ENCODE assay signal across 9 cellular contexts in the genomic region with DNA sequence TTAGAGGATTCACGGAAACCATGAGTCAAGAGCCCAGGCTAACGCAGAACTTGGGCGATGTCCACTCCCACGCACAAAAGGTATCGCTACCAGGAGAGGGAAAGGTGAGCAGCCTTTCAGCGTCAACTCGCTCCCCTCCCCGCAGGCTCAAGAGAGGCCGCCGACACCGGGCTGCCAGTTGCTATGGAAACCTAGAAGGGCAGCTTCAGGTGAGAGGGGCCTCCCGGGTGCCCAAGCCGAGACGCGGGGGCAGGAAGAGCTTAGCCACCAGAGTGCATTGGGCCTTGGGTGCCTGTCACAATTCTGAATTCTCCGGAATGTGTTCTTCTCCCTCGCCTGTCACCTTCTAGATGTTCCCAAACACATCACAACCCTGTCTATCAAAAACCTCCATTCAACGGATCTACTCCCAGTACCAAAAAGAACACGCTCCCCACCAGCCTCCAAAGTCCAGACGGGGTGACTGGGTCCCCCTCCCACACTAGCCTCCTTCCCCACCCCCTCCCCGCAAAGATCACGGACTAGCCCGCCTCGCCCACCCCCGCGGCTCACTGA. TPM values are rescaled to one million over a fixed set of nuclear protein-coding genes. Genes with fewer than 3 reads are reported as not detected.
DNase-seq lines count a peak whose midpoint lies in the region; ATAC-seq and TF ChIP-seq lines count a peak whose summit lies in the region.
"Had no signal": no experiment of that assay in that cellular context is flagged by ENCODE, and none has a peak within 500 bp of the region (broad histone marks: within the 10 kb centered on the region; RNA-seq: fewer than 3 reads in every experiment).

No MANE protein-coding gene starts in this region.

- TF ChIP-seq CTCF in HFF-Myc (IDR thresholded peaks at IDR 0.05; ENCODE audit: low read depth, low read length, missing control alignments) (no peak), nephron (IDR thresholded peaks at IDR 0.05; ENCODE audit: unreplicated experiment in 3 of 3) (no peak), suprapubic skin (IDR thresholded peaks at IDR 0.05) (no peak)

- H3K36me3 ChIP-seq in suprapubic skin, result peaks cover 18% of the 10 kb centered on the region

- no peak for ATAC-seq in HG02623 (IDR thresholded peaks at IDR 0.05; ENCODE audit: unreplicated experiment)

- TF ChIP-seq POLR2A in erythroblast (IDR thresholded peaks at IDR 0.05; ENCODE audit: low read length), result no peak
- no peak for TF ChIP-seq POLR2A in suprapubic skin (IDR thresholded peaks at IDR 0.05)

- DNase-seq in DMS53 treated with DMSO at 0.1 percent for 48 hours (lab: John Stamatoyannopoulos, UW; ENCODE audit: unreplicated experiment) (peak; percentile 26), HFF-Myc (ENCODE audit: extremely low read depth, low read depth) (no peak), NCI-H510A (lab: John Stamatoyannopoulos, UW) (peak; percentile 95), erythroblast (lab: John Stamatoyannopoulos, UW) (peak; percentile 46 to 66), suprapubic skin (ENCODE audit: low spot score in 2 of 2) (no peak)
- peak; percentile 19 for DNase-seq in activated CD8-positive, alpha-beta memory T cell treated with anti-CD3 and anti-CD28 coated beads, Interleukin-2, amount 50 U/mL, for 1 hour (ENCODE audit: extremely low read depth)

- 2% methylated on average over 12 of the region's 26 CpGs for WGBS in suprapubic skin

- peak overlapping the region; percentile 99 to 100 (median 99) for H3K4me3 Mint-ChIP-seq in nephron

- no peaks in the 10 kb centered on the region for H3K27me3 ChIP-seq in suprapubic skin

- H3K9me3 Mint-ChIP-seq in nephron, result no peaks in the 10 kb centered on the region

- H3K4me3 ChIP-seq in HFF-Myc (replicated peaks; ENCODE audit: low read depth, low read length) (peak overlapping the region; percentile 61), suprapubic skin (peak overlapping the region; percentile 87)

- H3K4me1 Mint-ChIP-seq in nephron, result peaks cover 17% of the 10 kb centered on the region

- no peak for TF ChIP-seq EP300 in suprapubic skin (IDR thresholded peaks at IDR 0.05)

- peak overlapping the region; percentile 79 to 98 (median 97) for H3K27ac Mint-ChIP-seq in nephron

- H3K36me3 Mint-ChIP-seq in nephron (ENCODE audit: low read depth), result peaks cover 22% of the 10 kb centered on the region

- H3K4me1 ChIP-seq in suprapubic skin, result peaks cover 21% of the 10 kb centered on the region

- peak overlapping the region; percentile 94 for H3K27ac ChIP-seq in suprapubic skin

- H3K9me3 ChIP-seq in suprapubic skin, result no peaks in the 10 kb centered on the region

- H3K27me3 Mint-ChIP-seq in nephron (ENCODE audit: low read depth), result peaks cover 10% of the 10 kb centered on the region

RNA-seq across cellular contexts. Expression of gene MEAF6, which starts 0.7 kb away (rescaled TPM):
- 100 to 1,000 TPM in 1 of 4 donors, 10 to 100 TPM in 3; 63.6 to 105 (median 68.7) TPM for total RNA-seq in suprapubic skin

RNA-seq across cellular contexts. Expression of gene ZC3H12A, which starts 39.5 kb away (rescaled TPM):
- 100 to 1,000 TPM in 1 of 4 donors, 10 to 100 TPM in 3; 47.7 to 107 (median 56.1) TPM for total RNA-seq in suprapubic skin

RNA-seq across cellular contexts. Expression of gene SNIP1, which starts 40.2 kb away (rescaled TPM):
- total RNA-seq in suprapubic skin, result 10 to 100 TPM; 13.5 to 23.4 (median 15.6) TPM

RNA-seq across cellular contexts. Expression of gene DNALI1, which starts 42.9 kb away (rescaled TPM):
- total RNA-seq in suprapubic skin, result 1 to 10 TPM in 1 of 4 donors, under 1 TPM in 3; 0.70 to 1.7 (median 0.85) TPM
- total RNA-seq: T-helper 1 cell treated with Interleukin-12 subunit alpha and Interleukin-12 subunit beta and Interleukin-4 antibody, amounts not matched to agents 30 ng/mL and 1 ng/mL, for 36 hours had no signal

Comparison
In these comparisons a context has a peak if more than half of its experiments do, and no peak if none do; other contexts are left out.
1. DNase-seq: peak in DMS53 treated with DMSO at 0.1 percent for 48 hours (single experiment), NCI-H510A (single experiment), activated CD8-positive, alpha-beta memory T cell treated with anti-CD3 and anti-CD28 coated beads, Interleukin-2, amount 50 U/mL, for 1 hour (single experiment) and erythroblast (2 of 2); none in HFF-Myc (single experiment) and suprapubic skin (0 of 2).